In genomic region chr12:110776410-110776809, GRCh38 we compare ENCODE assay signal across 8 cellular contexts. TPM values are rescaled to one million over a fixed set of nuclear protein-coding genes. Genes with fewer than 3 reads are reported as not detected.
A peak's percentile ranks its signal among the peaks of the same experiment; 100 is the strongest.
DNase-seq lines count a peak whose midpoint lies in the region; ATAC-seq and TF ChIP-seq lines count a peak whose summit lies in the region.

No MANE protein-coding gene starts in this region.

- no peak overlapping the region for H3K27ac ChIP-seq in upper lobe of right lung

- no peaks in the 10 kb centered on the region for H3K27me3 ChIP-seq in upper lobe of right lung

- peak overlapping the region; percentile 22; the same call in 1 of the 2 replicates for H3K4me3 ChIP-seq in GM12865 (ENCODE audit: low read depth, low read length)
- H3K4me3 ChIP-seq in upper lobe of right lung, result no peak overlapping the region

- peaks cover 3% of the 10 kb centered on the region for H3K4me1 ChIP-seq in upper lobe of right lung

- TF ChIP-seq CTCF in GM12865 (IDR thresholded peaks at IDR 0.05; ENCODE audit: insufficient read depth, low read depth, low read length, missing control alignments) (no peak), upper lobe of right lung (IDR thresholded peaks at IDR 0.05) (no peak)

- H3K36me3 ChIP-seq in upper lobe of right lung, result no peaks in the 10 kb centered on the region

- DNase-seq in GM12865 (ENCODE audit: low read depth) (peak; percentile 96), HK-2 (ENCODE audit: unreplicated experiment) (peak; percentile 33), glomerular visceral epithelial cell (ENCODE audit: extremely low spot score) (peak; percentile 25), upper lobe of right lung (no peak), NCI-H226 (no peak), UCSD-AML1 (lab: John Stamatoyannopoulos, UW; ENCODE audit: unreplicated experiment) (no peak), SHP77 treated with DMSO at 0.1 percent for 48 hours (lab: John Stamatoyannopoulos, UW) (no peak)

- ATAC-seq in GM21515 (IDR thresholded peaks at IDR 0.05; ENCODE audit: unreplicated experiment), result peak; percentile 94
- ATAC-seq in upper lobe of right lung, result no peak

- intact Hi-C loops in upper lobe of right lung (cut with DNase I), result no loop called here

- H3K9me3 ChIP-seq in upper lobe of right lung, result no peaks in the 10 kb centered on the region

RNA-seq across cellular contexts. Expression of gene PPP1CC, which starts 33.7 kb away (rescaled TPM):
- total RNA-seq in upper lobe of right lung, result 90.6 TPM

Comparison
In these comparisons a context has a peak if more than half of its experiments do, and no peak if none do; other contexts are left out.
1. DNase-seq: peak in GM12865 (single experiment), HK-2 (single experiment) and glomerular visceral epithelial cell (single experiment); none in upper lobe of right lung (single experiment), NCI-H226 (single experiment), UCSD-AML1 (single experiment) and SHP77 treated with DMSO at 0.1 percent for 48 hours (single experiment).